ENCODE assay signal across 1 cellular context in genomic region chr3:129655326-129655725, GRCh38.
TF ChIP-seq lines count a peak whose summit lies in the region.

No MANE protein-coding gene starts in this region.

TF ChIP-seq in HepG2, 621 proteins besides CTCF, POLR2A, EP300 and RAD21 (continued from another document and continues in another):
- no peak for TF ChIP-seq FOXO4 (CRISPR knock-in tag; conservative IDR thresholded peaks at IDR 0.05)
- no peak for TF ChIP-seq ZKSCAN1 (IDR thresholded peaks at IDR 0.05; ENCODE audit: low read length)
- no peak for TF ChIP-seq ZNF616 (CRISPR knock-in tag; IDR thresholded peaks at IDR 0.05; ENCODE audit: low read depth)
- TF ChIP-seq PBX3 (CRISPR knock-in tag; IDR thresholded peaks at IDR 0.05; ENCODE audit: borderline replicate concordance), result no peak
- peak; percentile 41; the same call in 1 of the 2 replicates for TF ChIP-seq HHEX (CRISPR knock-in tag; IDR thresholded peaks at IDR 0.05)
- no peak for TF ChIP-seq XRCC5 (optimal IDR thresholded peaks at IDR 0.05; ENCODE audit: low read length)
- no peak for TF ChIP-seq KLF13 (CRISPR knock-in tag; IDR thresholded peaks at IDR 0.05)
- no peak for TF ChIP-seq AGO2 (optimal IDR thresholded peaks at IDR 0.05; ENCODE audit: low read depth, low read length)
- TF ChIP-seq ZNF33A (CRISPR knock-in tag; IDR thresholded peaks at IDR 0.05; ENCODE audit: borderline replicate concordance), result no peak
- no peak for TF ChIP-seq SP2 (CRISPR knock-in tag; IDR thresholded peaks at IDR 0.05)
- TF ChIP-seq NR3C1 (CRISPR knock-in tag; IDR thresholded peaks at IDR 0.05), result no peak
- no peak for TF ChIP-seq NFE2 (CRISPR knock-in tag; IDR thresholded peaks at IDR 0.05)
- no peak for TF ChIP-seq ZMYM2 (CRISPR knock-in tag; IDR thresholded peaks at IDR 0.05)
- no peak for TF ChIP-seq ZNF883 (CRISPR knock-in tag; IDR thresholded peaks at IDR 0.05; ENCODE audit: not compliant biosample characterization)
- no peak for TF ChIP-seq NKX3-1 (CRISPR knock-in tag; IDR thresholded peaks at IDR 0.05)
- no peak for TF ChIP-seq ZNF891 (CRISPR knock-in tag; IDR thresholded peaks at IDR 0.05)
- TF ChIP-seq ZNF709 (CRISPR knock-in tag; IDR thresholded peaks at IDR 0.05), result 0 out of 2 replicates have a peak, but pooled peaks have one; percentile 56
- TF ChIP-seq BCL3 (CRISPR knock-in tag; IDR thresholded peaks at IDR 0.05), result no peak
- TF ChIP-seq CAMTA2 (CRISPR knock-in tag; IDR thresholded peaks at IDR 0.05; ENCODE audit: borderline replicate concordance), result no peak
- no peak for TF ChIP-seq BHLHE40 (IDR thresholded peaks at IDR 0.05; ENCODE audit: low read length)
- no peak for TF ChIP-seq NCOA2 (CRISPR knock-in tag; IDR thresholded peaks at IDR 0.05)
- no peak for TF ChIP-seq ZFAT (CRISPR knock-in tag; conservative IDR thresholded peaks at IDR 0.05)
- TF ChIP-seq EEA1 (CRISPR knock-in tag; IDR thresholded peaks at IDR 0.05; ENCODE audit: borderline replicate concordance), result no peak
- TF ChIP-seq ZZZ3 (CRISPR knock-in tag; IDR thresholded peaks at IDR 0.05; ENCODE audit: borderline replicate concordance), result no peak
- TF ChIP-seq ZBTB20 (CRISPR knock-in tag; IDR thresholded peaks at IDR 0.05; ENCODE audit: borderline replicate concordance, low read depth), result no peak
- 0 out of 2 replicates have a peak, but pooled peaks have one; percentile 25 for TF ChIP-seq SNAPC2 (CRISPR knock-in tag; IDR thresholded peaks at IDR 0.05)
- TF ChIP-seq ZBTB7A (CRISPR knock-in tag; IDR thresholded peaks at IDR 0.05), result no peak
- TF ChIP-seq ZNF790 (CRISPR knock-in tag; IDR thresholded peaks at IDR 0.05; ENCODE audit: borderline replicate concordance), result 0 out of 2 replicates have a peak, but pooled peaks have one; percentile 51
- 0 out of 4 replicates have a peak, but pooled peaks of 1 of the 2 experiments have one; percentile 17 for TF ChIP-seq HMGXB4 (CRISPR knock-in tag; IDR thresholded peaks at IDR 0.05; ENCODE audit: borderline replicate concordance in 1 of 2, low read depth in 1 of 2)
- TF ChIP-seq ZNF788 (CRISPR knock-in tag; IDR thresholded peaks at IDR 0.05; ENCODE audit: borderline replicate concordance), result no peak
- no peak for TF ChIP-seq ZNF776 (CRISPR knock-in tag; IDR thresholded peaks at IDR 0.05)
- no peak for TF ChIP-seq TBL1XR1 (IDR thresholded peaks at IDR 0.05; ENCODE audit: borderline replicate concordance, low read length, partially characterized antibody)
- TF ChIP-seq ZBTB42 (CRISPR knock-in tag; IDR thresholded peaks at IDR 0.05), result no peak
- TF ChIP-seq HNRNPLL (IDR thresholded peaks at IDR 0.05; ENCODE audit: low read depth, low read length, poor library complexity, severe bottlenecking), result no peak
- TF ChIP-seq DMTF1 (CRISPR knock-in tag; IDR thresholded peaks at IDR 0.05), result 0 out of 2 replicates have a peak, but pooled peaks have one; percentile 55
- TF ChIP-seq YY1 (IDR thresholded peaks at IDR 0.05; ENCODE audit: insufficient read depth, insufficient replicate concordance, low read depth, low read length), result no peak
- no peak for TF ChIP-seq PBX2 (CRISPR knock-in tag; IDR thresholded peaks at IDR 0.05)
- no peak for TF ChIP-seq STAT5B (CRISPR knock-in tag; IDR thresholded peaks at IDR 0.05)
- no peak for TF ChIP-seq ZMAT3 (CRISPR knock-in tag; conservative IDR thresholded peaks at IDR 0.05)
- TF ChIP-seq SP140L (CRISPR knock-in tag; IDR thresholded peaks at IDR 0.05; ENCODE audit: borderline replicate concordance), result no peak
- TF ChIP-seq KAT8 (CRISPR knock-in tag; IDR thresholded peaks at IDR 0.05), result no peak; the same call in 1 of the 2 replicates
- TF ChIP-seq ELF4 (CRISPR knock-in tag; IDR thresholded peaks at IDR 0.05; ENCODE audit: borderline replicate concordance), result no peak
- no peak for TF ChIP-seq MAX (IDR thresholded peaks at IDR 0.05)
- TF ChIP-seq IRF9 (CRISPR knock-in tag; IDR thresholded peaks at IDR 0.05; ENCODE audit: borderline replicate concordance), result no peak
- TF ChIP-seq TCF12 (IDR thresholded peaks at IDR 0.05), result no peak
- TF ChIP-seq TCF12 (CRISPR knock-in tag; IDR thresholded peaks at IDR 0.05), result no peak
- TF ChIP-seq ETS1 (CRISPR knock-in tag; IDR thresholded peaks at IDR 0.05), result no peak
- no peak for TF ChIP-seq HOXA5 (CRISPR knock-in tag; IDR thresholded peaks at IDR 0.05)
- 0 out of 2 replicates have a peak, but pooled peaks have one; percentile 25 for TF ChIP-seq ZNF547 (CRISPR knock-in tag; IDR thresholded peaks at IDR 0.05)
- no peak for TF ChIP-seq BRD4 (CRISPR knock-in tag; IDR thresholded peaks at IDR 0.05)
- TF ChIP-seq FOXK2 (IDR thresholded peaks at IDR 0.05), result no peak
- TF ChIP-seq PTBP1 (IDR thresholded peaks at IDR 0.05; ENCODE audit: low read depth, low read length, poor library complexity, severe bottlenecking), result no peak
- TF ChIP-seq PRDM4 (CRISPR knock-in tag; IDR thresholded peaks at IDR 0.05; ENCODE audit: borderline replicate concordance), result no peak
- TF ChIP-seq ZNF543 (CRISPR knock-in tag; IDR thresholded peaks at IDR 0.05), result no peak
- TF ChIP-seq ZNF691 (CRISPR knock-in tag; IDR thresholded peaks at IDR 0.05; ENCODE audit: borderline replicate concordance, low read depth), result 0 out of 2 replicates have a peak, but pooled peaks have one; percentile 52
- TF ChIP-seq ZNF432 (CRISPR knock-in tag; IDR thresholded peaks at IDR 0.05; ENCODE audit: borderline replicate concordance), result no peak
- peak; percentile 25; the same call in 1 of the 2 replicates for TF ChIP-seq FOSL2 (CRISPR knock-in tag; IDR thresholded peaks at IDR 0.05)
- no peak for TF ChIP-seq MAFK (conservative IDR thresholded peaks at IDR 0.05 in 1 of 2, IDR thresholded peaks at IDR 0.05 in 1 of 2; ENCODE audit: low read length in 2 of 2)
- TF ChIP-seq HMG20B (CRISPR knock-in tag; conservative IDR thresholded peaks at IDR 0.05), result no peak
- no peak for TF ChIP-seq SSRP1 (CRISPR knock-in tag; IDR thresholded peaks at IDR 0.05)
- no peak for TF ChIP-seq SALL2 (CRISPR knock-in tag; IDR thresholded peaks at IDR 0.05)
- TF ChIP-seq CCDC6 (CRISPR knock-in tag; IDR thresholded peaks at IDR 0.05), result no peak
